ENCODE assay signal across 28 cellular contexts in genomic region chr16:47817048-47817447, GRCh38.
"Had no signal": no experiment of that assay in that cellular context is flagged by ENCODE, and none has a peak within 500 bp of the region (broad histone marks: within the 10 kb centered on the region; RNA-seq: fewer than 3 reads in every experiment).

No MANE protein-coding gene starts in this region.

- H3K27me3 ChIP-seq: ascending aorta, cardiac muscle cell had no signal

- H3K4me1 ChIP-seq: ascending aorta had no signal

- DNase-seq: activated B cell treated with CpG ODN at 0.5 μM for 24 hours; activated CD4-positive, alpha-beta memory T cell treated with anti-CD3 and anti-CD28 coated beads, Interleukin-2, amount 10 ng/mL, durations not matched to agents 7 days and 5 days; activated CD4-positive, alpha-beta T cell treated with anti-CD3 and anti-CD28 coated beads for 36 hours; activated CD4-positive, alpha-beta T cell treated with anti-CD3 and anti-CD28 coated beads for 48 hours; activated CD4-positive, alpha-beta T cell treated with anti-CD3 and anti-CD28 coated beads, Interleukin-2, amount 10 ng/mL, durations not matched to agents 7 days and 5 days; activated CD4-positive, alpha-beta T cell treated with anti-CD3 and anti-CD28 coated beads, Interleukin-2, amount 50 U/mL, for 48 hours; activated CD4-positive, CD25-positive, alpha-beta regulatory T cell treated with anti-CD3 and anti-CD28 coated beads, Interleukin-2, amount 50 U/mL, for 72 hours; activated CD8-positive, alpha-beta memory T cell treated with anti-CD3 and anti-CD28 coated beads for 24 hours; activated CD8-positive, alpha-beta memory T cell treated with anti-CD3 and anti-CD28 coated beads, Interleukin-2, amount 10 ng/mL, durations not matched to agents 7 days and 5 days; activated CD8-positive, alpha-beta memory T cell treated with anti-CD3 and anti-CD28 coated beads, Interleukin-2, amount 50 U/mL, for 48 hours; activated CD8-positive, alpha-beta T cell treated with anti-CD3 and anti-CD28 coated beads, Interleukin-2, amount 10 ng/mL, durations not matched to agents 7 days and 5 days; activated effector memory CD4-positive, alpha-beta T cell treated with Interleukin-2 at 50 U/mL for 16 hours; activated gamma-delta T cell; activated naive CD4-positive, alpha-beta T cell treated with anti-CD3 and anti-CD28 coated beads, Interleukin-2, amount 10 ng/mL, durations not matched to agents 7 days and 5 days; activated naive CD4-positive, alpha-beta T cell treated with Interleukin-2 at 50 U/mL for 16 hours; activated naive CD8-positive, alpha-beta T cell treated with anti-CD3 and anti-CD28 coated beads, Interleukin-2, amount 10 ng/mL, durations not matched to agents 7 days and 5 days; activated naive CD8-positive, alpha-beta T cell treated with anti-CD3 and anti-CD28 coated beads, Interleukin-2, amount 50 U/mL, for 24 hours; activated T-cell treated with anti-CD3 and anti-CD28 coated beads, Interleukin-2, amount 50 U/mL, for 24 hours; activated T-cell treated with anti-CD3 and anti-CD28 coated beads, Interleukin-2, amount 50 U/mL, for 48 hours; amygdala; anterior cingulate cortex; caudate nucleus; cerebellar nuclear complex; T-helper 2 cell; T-helper 9 cell had no signal

- H3K27ac ChIP-seq: ascending aorta, cardiac muscle cell, VCaP had no signal

- H3K36me3 ChIP-seq: ascending aorta, cardiac muscle cell had no signal

- H3K4me3 ChIP-seq: ascending aorta, cardiac muscle cell had no signal
